1 cellular context compared by ENCODE assay signal in genomic region chr15:90883971-90884718, GRCh38.
TF ChIP-seq lines count a peak whose summit lies in the region.

Gene FES, plus strand, starts transcription at chr15:90884504. Its CDS starts 542 bp downstream, at chr15:90885046.

TF ChIP-seq in WTC11, 78 proteins besides CTCF, POLR2A, EP300 and RAD21 (continued from another document):
- TF ChIP-seq, protein P1, sequence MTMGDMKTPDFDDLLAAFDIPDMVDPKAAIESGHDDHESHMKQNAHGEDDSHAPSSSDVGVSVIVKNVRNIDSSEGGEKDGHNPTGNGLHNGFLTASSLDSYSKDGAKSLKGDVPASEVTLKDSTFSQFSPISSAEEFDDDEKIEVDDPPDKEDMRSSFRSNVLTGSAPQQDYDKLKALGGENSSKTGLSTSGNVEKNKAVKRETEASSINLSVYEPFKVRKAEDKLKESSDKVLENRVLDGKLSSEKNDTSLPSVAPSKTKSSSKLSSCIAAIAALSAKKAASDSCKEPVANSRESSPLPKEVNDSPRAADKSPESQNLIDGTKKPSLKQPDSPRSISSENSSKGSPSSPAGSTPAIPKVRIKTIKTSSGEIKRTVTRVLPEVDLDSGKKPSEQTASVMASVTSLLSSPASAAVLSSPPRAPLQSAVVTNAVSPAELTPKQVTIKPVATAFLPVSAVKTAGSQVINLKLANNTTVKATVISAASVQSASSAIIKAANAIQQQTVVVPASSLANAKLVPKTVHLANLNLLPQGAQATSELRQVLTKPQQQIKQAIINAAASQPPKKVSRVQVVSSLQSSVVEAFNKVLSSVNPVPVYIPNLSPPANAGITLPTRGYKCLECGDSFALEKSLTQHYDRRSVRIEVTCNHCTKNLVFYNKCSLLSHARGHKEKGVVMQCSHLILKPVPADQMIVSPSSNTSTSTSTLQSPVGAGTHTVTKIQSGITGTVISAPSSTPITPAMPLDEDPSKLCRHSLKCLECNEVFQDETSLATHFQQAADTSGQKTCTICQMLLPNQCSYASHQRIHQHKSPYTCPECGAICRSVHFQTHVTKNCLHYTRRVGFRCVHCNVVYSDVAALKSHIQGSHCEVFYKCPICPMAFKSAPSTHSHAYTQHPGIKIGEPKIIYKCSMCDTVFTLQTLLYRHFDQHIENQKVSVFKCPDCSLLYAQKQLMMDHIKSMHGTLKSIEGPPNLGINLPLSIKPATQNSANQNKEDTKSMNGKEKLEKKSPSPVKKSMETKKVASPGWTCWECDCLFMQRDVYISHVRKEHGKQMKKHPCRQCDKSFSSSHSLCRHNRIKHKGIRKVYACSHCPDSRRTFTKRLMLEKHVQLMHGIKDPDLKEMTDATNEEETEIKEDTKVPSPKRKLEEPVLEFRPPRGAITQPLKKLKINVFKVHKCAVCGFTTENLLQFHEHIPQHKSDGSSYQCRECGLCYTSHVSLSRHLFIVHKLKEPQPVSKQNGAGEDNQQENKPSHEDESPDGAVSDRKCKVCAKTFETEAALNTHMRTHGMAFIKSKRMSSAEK (CRISPR knock-in tag; IDR thresholded peaks at IDR 0.05; ENCODE audit: borderline replicate concordance), result no peak
- TF ChIP-seq IRF2 (CRISPR knock-in tag; IDR thresholded peaks at IDR 0.05; ENCODE audit: borderline replicate concordance, low read depth), result no peak
- TF ChIP-seq, protein P2, sequence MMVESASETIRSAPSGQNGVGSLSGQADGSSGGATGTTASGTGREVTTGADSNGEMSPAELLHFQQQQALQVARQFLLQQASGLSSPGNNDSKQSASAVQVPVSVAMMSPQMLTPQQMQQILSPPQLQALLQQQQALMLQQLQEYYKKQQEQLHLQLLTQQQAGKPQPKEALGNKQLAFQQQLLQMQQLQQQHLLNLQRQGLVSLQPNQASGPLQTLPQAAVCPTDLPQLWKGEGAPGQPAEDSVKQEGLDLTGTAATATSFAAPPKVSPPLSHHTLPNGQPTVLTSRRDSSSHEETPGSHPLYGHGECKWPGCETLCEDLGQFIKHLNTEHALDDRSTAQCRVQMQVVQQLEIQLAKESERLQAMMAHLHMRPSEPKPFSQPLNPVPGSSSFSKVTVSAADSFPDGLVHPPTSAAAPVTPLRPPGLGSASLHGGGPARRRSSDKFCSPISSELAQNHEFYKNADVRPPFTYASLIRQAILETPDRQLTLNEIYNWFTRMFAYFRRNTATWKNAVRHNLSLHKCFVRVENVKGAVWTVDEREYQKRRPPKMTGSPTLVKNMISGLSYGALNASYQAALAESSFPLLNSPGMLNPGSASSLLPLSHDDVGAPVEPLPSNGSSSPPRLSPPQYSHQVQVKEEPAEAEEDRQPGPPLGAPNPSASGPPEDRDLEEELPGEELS (CRISPR knock-in tag; IDR thresholded peaks at IDR 0.05), result no peak
